ENCODE assay signal across 17 cellular contexts in the genomic region with DNA sequence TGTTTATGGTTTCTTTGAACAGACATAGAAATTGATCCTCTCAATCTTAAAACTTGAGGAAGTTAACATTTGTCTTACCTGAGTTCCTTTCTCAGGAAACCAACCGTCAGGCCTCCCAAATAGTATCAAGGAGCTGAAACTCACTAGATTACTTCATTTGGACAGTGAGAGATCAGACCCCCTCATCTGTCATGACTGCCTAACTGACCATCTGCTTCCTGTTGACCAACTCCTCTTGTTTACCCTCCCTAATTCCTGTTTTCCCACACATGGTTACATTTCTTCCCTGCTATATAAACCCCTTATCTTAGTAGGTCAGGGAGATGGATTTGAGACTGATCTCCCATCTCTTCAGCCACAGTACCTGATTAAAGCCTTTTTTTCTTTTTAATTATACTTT.
A peak's percentile ranks its signal among the peaks of the same experiment; 100 is the strongest.
DNase-seq lines count a peak whose midpoint lies in the region; ATAC-seq and TF ChIP-seq lines count a peak whose summit lies in the region.
"Had no signal": no experiment of that assay in that cellular context is flagged by ENCODE, and none has a peak within 500 bp of the region (broad histone marks: within the 10 kb centered on the region; RNA-seq: fewer than 3 reads in every experiment).

No MANE protein-coding gene starts in this region.

- DNase-seq in NCI-H748 (lab: John Stamatoyannopoulos, UW; ENCODE audit: unreplicated experiment): peak; percentile 2
- DNase-seq in NCI-H748 treated with DMSO at 0.1 percent for 48 hours (lab: John Stamatoyannopoulos, UW): no peak
- peak; percentile 2 for DNase-seq in NCI-H82 treated with DMSO at 0.1 percent for 48 hours (lab: John Stamatoyannopoulos, UW; ENCODE audit: unreplicated experiment)
- peak; percentile 13 for DNase-seq in amniotic epithelial cell (ENCODE audit: low read depth)
- no peak for DNase-seq in WERI-Rb-1
- DNase-seq: C1 segment of cervical spinal cord; Calu3; CD4-positive, alpha-beta memory T cell; COR-L47; DMS79; EL; GDM1; GM23248; H7; HCEC 1CT had no signal

- TF ChIP-seq CTCF in WERI-Rb-1 (IDR thresholded peaks at IDR 0.05; ENCODE audit: low read depth, low read length): no peak

- H3K27me3 ChIP-seq in WERI-Rb-1 (ENCODE audit: insufficient read depth, low read depth, severe bottlenecking): no peaks in the 10 kb centered on the region

- no peak for ATAC-seq in HG03432 (IDR thresholded peaks at IDR 0.05; ENCODE audit: unreplicated experiment)
- ATAC-seq: GM12878 had no signal

- no peaks in the 10 kb centered on the region for H3K9me3 ChIP-seq in WERI-Rb-1 (ENCODE audit: severe bottlenecking)

- H3K4me3 ChIP-seq in WERI-Rb-1 (ENCODE audit: low read depth, low read length): no peak overlapping the region
- H3K4me3 ChIP-seq: GM12878, GM23248 had no signal

- no peaks in the 10 kb centered on the region for H3K36me3 ChIP-seq in WERI-Rb-1

- no peak overlapping the region for H3K27ac ChIP-seq in WERI-Rb-1
- H3K27ac ChIP-seq: GM23248 had no signal

Comparison
In these comparisons a context has a peak if more than half of its experiments do, and no peak if none do; other contexts are left out.
1. DNase-seq: peak in NCI-H748 (single experiment), NCI-H82 treated with DMSO at 0.1 percent for 48 hours (single experiment) and amniotic epithelial cell (single experiment); none in NCI-H748 treated with DMSO at 0.1 percent for 48 hours (single experiment) and WERI-Rb-1 (single experiment).